Comparison of ENCODE assay signal across 18 cellular contexts in genomic region chr16:66052745-66053144, GRCh38.
DNase-seq lines count a peak whose midpoint lies in the region; TF ChIP-seq lines count a peak whose summit lies in the region.
"Had no signal": no experiment of that assay in that cellular context is flagged by ENCODE, and none has a peak within 500 bp of the region (broad histone marks: within the 10 kb centered on the region; RNA-seq: fewer than 3 reads in every experiment).

No MANE protein-coding gene starts in this region.

- DNase-seq in NOMO-1 treated with DMSO at 0.1 percent for 48 hours (lab: John Stamatoyannopoulos, UW; ENCODE audit: unreplicated experiment) (peak; percentile 26), NOMO-1 (lab: John Stamatoyannopoulos, UW; ENCODE audit: unreplicated experiment in 2 of 2) (no peak), choroid plexus epithelial cell (ENCODE audit: low read depth) (peak; percentile 26), fibroblast of mammary gland (ENCODE audit: low read depth) (peak; percentile 48), ureter (ENCODE audit: low spot score) (peak; percentile 6), DMS 273 (lab: John Stamatoyannopoulos, UW; ENCODE audit: unreplicated experiment) (no peak), NCI-H187 (lab: John Stamatoyannopoulos, UW) (no peak), medulla oblongata (ENCODE audit: extremely low spot score) (no peak)
- DNase-seq: CD8-positive, alpha-beta T cell; DND-41; KBM-7; MG63; NCI-H1105 treated with DMSO at 0.1 percent for 48 hours; NCI-H146; NCI-H2029; NCI-H446; NCI-H524 treated with DMSO at 0.1 percent for 48 hours; SK-N-SH had no signal

- TF ChIP-seq CTCF in choroid plexus epithelial cell (conservative IDR thresholded peaks at IDR 0.05; ENCODE audit: low read depth, low read length) = no peak
- TF ChIP-seq CTCF in fibroblast of mammary gland (conservative IDR thresholded peaks at IDR 0.05; ENCODE audit: control insufficient read depth, insufficient read depth, low read depth, low read length) = no peak

- H3K4me3 ChIP-seq in choroid plexus epithelial cell (ENCODE audit: low read depth, low read length) (no peak overlapping the region), fibroblast of mammary gland (ENCODE audit: control insufficient read depth, low read depth, low read length) (no peak overlapping the region)
- H3K4me3 ChIP-seq: MG63 had no signal

Comparison
In these comparisons a context has a peak if more than half of its experiments do, and no peak if none do; other contexts are left out.
1. DNase-seq: peak in NOMO-1 treated with DMSO at 0.1 percent for 48 hours (single experiment), choroid plexus epithelial cell (single experiment), fibroblast of mammary gland (single experiment) and ureter (single experiment); none in NOMO-1 (0 of 2), DMS 273 (single experiment), NCI-H187 (0 of 2) and medulla oblongata (single experiment).